Comparison of ENCODE assay signal across 8 cellular contexts in the genomic region with DNA sequence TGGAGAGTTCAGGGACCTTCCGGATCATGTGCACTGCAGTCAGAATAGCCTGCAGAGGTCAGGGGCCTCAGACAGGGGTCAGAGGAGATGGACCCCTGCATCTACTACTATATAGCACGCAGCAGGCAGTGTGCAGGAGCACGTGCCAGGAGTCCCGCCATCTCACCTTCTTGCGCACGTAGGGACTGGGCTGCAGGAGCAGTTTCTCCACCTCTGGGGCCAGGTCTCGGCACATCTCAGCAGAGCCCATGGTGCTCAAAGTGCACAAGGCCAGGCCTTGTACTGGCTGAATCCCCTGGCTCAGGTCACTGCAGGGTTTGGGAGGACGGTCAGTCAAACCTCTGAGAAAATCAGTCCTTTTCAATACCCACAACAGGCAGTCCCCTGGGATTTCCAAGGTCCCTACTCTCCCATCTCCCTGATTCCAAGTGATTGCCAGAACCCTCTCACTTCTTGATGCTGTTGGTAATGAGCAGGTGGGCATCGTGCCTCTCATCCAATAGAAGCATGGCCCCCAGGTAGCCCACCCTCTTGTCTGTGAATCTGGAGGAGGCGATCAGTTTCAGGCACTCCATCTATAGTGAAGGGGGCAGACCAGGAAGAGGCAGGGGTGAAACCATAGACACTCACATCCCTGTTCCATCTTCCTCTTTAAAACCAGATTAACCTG. TPM values are rescaled to one million over a fixed set of nuclear protein-coding genes. Genes with fewer than 3 reads are reported as not detected.
DNase-seq lines count a peak whose midpoint lies in the region; FAIRE-seq and TF ChIP-seq lines count a peak whose summit lies in the region.

No MANE protein-coding gene starts in this region.

- no peaks in the 10 kb centered on the region for H4K20me1 ChIP-seq in MM.1S (ENCODE audit: insufficient read depth, low read length)

- no peak overlapping the region for H2AFZ ChIP-seq in MM.1S (ENCODE audit: low read length)

- no peaks in the 10 kb centered on the region for H3F3A ChIP-seq in MM.1S (ENCODE audit: insufficient read depth, low read length)

- H3K4me3 Mint-ChIP-seq in CD4-positive, alpha-beta memory T cell, result peak overlapping the region; percentile 97 to 100 (median 100)
- H3K4me3 Mint-ChIP-seq in neural crest cell, result peak overlapping the region; percentile 93

- H3K9ac ChIP-seq in MM.1S (ENCODE audit: low read length), result peak overlapping the region; percentile 46; the same call in 1 of the 2 replicates

- no peak for DNase-seq in CD4-positive, alpha-beta memory T cell
- DNase-seq in MM.1S (no peak), coronary artery (ENCODE audit: low spot score) (no peak), neural crest cell (ENCODE audit: low read depth, low spot score) (no peak), D721Med (ENCODE audit: insufficient read length, low spot score) (no peak), NCI-H510A treated with DMSO at 0.1 percent for 48 hours (lab: John Stamatoyannopoulos, UW) (no peak), cortex of kidney (lab: John Stamatoyannopoulos, UW) (no peak), NCI-H2227 treated with DMSO at 0.1 percent for 48 hours (lab: John Stamatoyannopoulos, UW) (no peak)

- no peaks in the 10 kb centered on the region for H3K9me2 ChIP-seq in MM.1S (replicated peaks; ENCODE audit: insufficient read depth, low read length)

- POLR2A ChIA-PET in CD4-positive, alpha-beta memory T cell (lab: Charles Lee; ENCODE audit: partially characterized antibody), result interaction anchor here (1.0 to 5.2 kb wide), 7 partner anchors 8 to 548 kb away, joined by 3 to 44 read pairs (median 6); a partner anchor contains a TSS

- 0 out of 2 replicates have a peak, but pooled peaks cover 8% of the 10 kb centered on the region for H3K79me2 ChIP-seq in MM.1S (ENCODE audit: low read length)

- H3K9me3 ChIP-seq in CD4-positive, alpha-beta memory T cell (ENCODE audit: control insufficient read depth in 1 of 2, low read length in 2 of 2), result no peaks in the 10 kb centered on the region
- H3K9me3 ChIP-seq in MM.1S (replicated peaks; ENCODE audit: insufficient read depth, low read length), result no peaks in the 10 kb centered on the region

- H3K27ac Mint-ChIP-seq in CD4-positive, alpha-beta memory T cell, result peak overlapping the region; percentile 94 to 100 (median 98)
- H3K27ac Mint-ChIP-seq in neural crest cell (ENCODE audit: unreplicated experiment), result no peak overlapping the region

- CTCF ChIA-PET in CD4-positive, alpha-beta memory T cell (lab: Charles Lee; ENCODE audit: partially characterized antibody), result interaction anchor here (1.5 to 4.6 kb wide), 3 partner anchors 9 to 87 kb away, joined by 4 to 24 read pairs (median 13); a partner anchor contains a TSS

- no peaks in the 10 kb centered on the region for H3K9me3 Mint-ChIP-seq in CD4-positive, alpha-beta memory T cell
- H3K9me3 Mint-ChIP-seq in neural crest cell, result no peaks in the 10 kb centered on the region

- H3K4me3 ChIP-seq in CD4-positive, alpha-beta memory T cell (ENCODE audit: low read length in 2 of 2), result peak overlapping the region in 1 of 2 donors; percentile 94
- peak overlapping the region; percentile 81 for H3K4me3 ChIP-seq in MM.1S (ENCODE audit: low read length)
- peak overlapping the region; percentile 78 for H3K4me3 ChIP-seq in coronary artery

- H3K27me3 Mint-ChIP-seq in CD4-positive, alpha-beta memory T cell, result no peaks in the 10 kb centered on the region
- H3K27me3 Mint-ChIP-seq in neural crest cell (ENCODE audit: low read depth), result peaks cover 21% of the 10 kb centered on the region

- peak overlapping the region; percentile 74 for H3K27ac ChIP-seq in CD4-positive, alpha-beta memory T cell (ENCODE audit: low read depth, low read length)
- no peak overlapping the region for H3K27ac ChIP-seq in MM.1S (ENCODE audit: low read length)
- no peak overlapping the region for H3K27ac ChIP-seq in coronary artery

- no peaks in the 10 kb centered on the region for H3K27me3 ChIP-seq in CD4-positive, alpha-beta memory T cell (ENCODE audit: insufficient read depth, low read length)
- no peaks in the 10 kb centered on the region for H3K27me3 ChIP-seq in MM.1S (replicated peaks; ENCODE audit: insufficient read depth, low read length)

- H3K4me1 ChIP-seq in CD4-positive, alpha-beta memory T cell (ENCODE audit: insufficient read depth, low read length), result peaks cover 22% of the 10 kb centered on the region
- H3K4me1 ChIP-seq in MM.1S (ENCODE audit: low read length), result no peaks in the 10 kb centered on the region

- intact Hi-C loops in CD4-positive, alpha-beta memory T cell (cut with micrococcal nuclease), result loop anchor here (2.0 to 5.0 kb wide), 2 partner anchors 97 to 866 kb away; a partner anchor contains a TSS

- peaks cover 22 to 55% (median 38%) of the 10 kb centered on the region in 4 donors for H3K4me1 Mint-ChIP-seq in CD4-positive, alpha-beta memory T cell
- H3K4me1 Mint-ChIP-seq in neural crest cell, result peaks cover 34% of the 10 kb centered on the region

- H3K36me3 Mint-ChIP-seq in CD4-positive, alpha-beta memory T cell, result peaks cover 19 to 43% of the 10 kb centered on the region in 2 donors
- H3K36me3 Mint-ChIP-seq in neural crest cell (ENCODE audit: low read depth), result no peaks in the 10 kb centered on the region

- FAIRE-seq in D721Med (lab: Jason Lieb, UNC), result no peak

- H3K4me2 ChIP-seq in MM.1S (ENCODE audit: low read depth, low read length), result peak overlapping the region; percentile 73; the same call in 1 of the 2 replicates

- TF ChIP-seq CTCF in MM.1S (IDR thresholded peaks at IDR 0.05; ENCODE audit: low read length) (no peak), coronary artery (IDR thresholded peaks at IDR 0.05) (no peak), neural crest cell (conservative IDR thresholded peaks at IDR 0.05) (no peak), D721Med (IDR thresholded peaks at IDR 0.05; ENCODE audit: insufficient read depth, missing control alignments) (no peak)

- H3K36me3 ChIP-seq in CD4-positive, alpha-beta memory T cell (ENCODE audit: insufficient read depth, low read length), result peaks cover 43% of the 10 kb centered on the region
- no peaks in the 10 kb centered on the region for H3K36me3 ChIP-seq in MM.1S (replicated peaks; ENCODE audit: insufficient read depth, low read length)

RNA-seq across cellular contexts. Expression of a gene that starts 1.3 kb away (rescaled TPM):
- 100 to 1,000 TPM; 492 to 498 TPM for total RNA-seq in CD4-positive, alpha-beta memory T cell
- polyA plus RNA-seq in CD4-positive, alpha-beta memory T cell, result 100 to 1,000 TPM in 1 of 2 donors, 10 to 100 TPM in 1; 65.7 to 108 TPM
- 42.3 and 53.2 TPM in 2 replicates for total RNA-seq in neural crest cell

RNA-seq across cellular contexts. Expression of a gene that starts 10.2 kb away (rescaled TPM):
- total RNA-seq in CD4-positive, alpha-beta memory T cell, result 10 to 100 TPM; 25.6 to 26.2 TPM
- 10 to 100 TPM; 10.9 to 15.5 TPM for polyA plus RNA-seq in CD4-positive, alpha-beta memory T cell
- total RNA-seq in neural crest cell, result 19.4 and 19.6 TPM in 2 replicates

RNA-seq across cellular contexts. Expression of a gene that starts 12.3 kb away (rescaled TPM):
- not detected for total RNA-seq in CD4-positive, alpha-beta memory T cell
- under 1 TPM in 1 of 2 donors, not detected in 1; 0.08 TPM for polyA plus RNA-seq in CD4-positive, alpha-beta memory T cell
- total RNA-seq in neural crest cell, result 1.3 and 1.4 TPM in 2 replicates

RNA-seq across cellular contexts. Expression of a gene that starts 14.7 kb away (rescaled TPM):
- under 1 TPM; 0.35 to 0.36 TPM for total RNA-seq in CD4-positive, alpha-beta memory T cell
- polyA plus RNA-seq in CD4-positive, alpha-beta memory T cell, result not detected
- 9.9 and 11.0 TPM in 2 replicates for total RNA-seq in neural crest cell
